ENCODE assay signal across 1 cellular context in the genomic region with DNA sequence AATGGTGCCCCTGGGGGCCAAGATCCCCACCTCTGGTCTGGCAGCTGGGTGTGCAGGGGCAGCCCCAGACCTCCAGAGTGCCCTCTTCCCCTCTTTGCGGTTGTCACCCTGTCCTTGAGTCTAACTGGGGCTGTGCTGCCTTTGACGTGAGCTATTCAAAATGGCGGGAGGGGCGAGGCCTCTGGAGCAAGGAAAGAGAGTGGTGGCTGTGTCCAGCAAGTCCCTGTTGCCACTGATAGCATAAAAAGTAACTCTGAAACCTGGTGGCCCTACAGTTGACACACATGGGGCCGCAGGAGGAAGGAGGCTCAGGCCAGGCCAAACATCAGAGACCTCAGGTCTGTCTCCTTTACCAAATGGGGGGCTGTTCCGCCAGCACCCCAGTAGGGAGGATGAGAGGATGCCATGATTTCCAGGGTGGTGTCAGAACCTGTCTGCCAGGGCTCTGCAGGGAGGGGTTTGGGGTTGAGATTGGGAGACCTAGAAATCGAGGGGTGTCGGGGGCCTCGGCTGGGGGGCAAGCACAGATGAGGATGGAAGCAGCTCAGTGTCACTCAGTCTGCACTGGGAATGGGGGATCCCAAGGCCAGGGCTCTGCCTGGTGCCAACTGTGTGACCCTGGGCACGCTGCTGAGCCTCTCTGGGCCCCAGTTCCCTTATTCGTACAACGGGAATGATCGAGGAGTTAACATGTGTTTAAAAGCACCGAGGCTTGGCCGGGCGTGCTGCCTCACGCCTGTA.
A peak's percentile ranks its signal among the peaks of the same experiment; 100 is the strongest.
TF ChIP-seq lines count a peak whose summit lies in the region.

No MANE protein-coding gene starts in this region.

TF ChIP-seq in K562, 482 proteins besides CTCF, POLR2A, EP300 and RAD21:
- TF ChIP-seq, protein P1, sequence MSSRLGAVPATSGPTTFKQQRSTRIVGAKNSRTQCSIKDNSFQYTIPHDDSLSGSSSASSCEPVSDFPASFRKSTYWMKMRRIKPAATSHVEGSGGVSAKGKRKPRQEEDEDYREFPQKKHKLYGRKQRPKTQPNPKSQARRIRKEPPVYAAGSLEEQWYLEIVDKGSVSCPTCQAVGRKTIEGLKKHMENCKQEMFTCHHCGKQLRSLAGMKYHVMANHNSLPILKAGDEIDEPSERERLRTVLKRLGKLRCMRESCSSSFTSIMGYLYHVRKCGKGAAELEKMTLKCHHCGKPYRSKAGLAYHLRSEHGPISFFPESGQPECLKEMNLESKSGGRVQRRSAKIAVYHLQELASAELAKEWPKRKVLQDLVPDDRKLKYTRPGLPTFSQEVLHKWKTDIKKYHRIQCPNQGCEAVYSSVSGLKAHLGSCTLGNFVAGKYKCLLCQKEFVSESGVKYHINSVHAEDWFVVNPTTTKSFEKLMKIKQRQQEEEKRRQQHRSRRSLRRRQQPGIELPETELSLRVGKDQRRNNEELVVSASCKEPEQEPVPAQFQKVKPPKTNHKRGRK (tag; IDR thresholded peaks at IDR 0.05), result no peak
- TF ChIP-seq TAF15 (IDR thresholded peaks at IDR 0.05; ENCODE audit: low read depth, low read length) (no peak), TOE1 (IDR thresholded peaks at IDR 0.05; ENCODE audit: borderline replicate concordance) (0 out of 2 replicates have a peak, but pooled peaks have one; percentile 2), TOE1 (CRISPR knock-in tag; IDR thresholded peaks at IDR 0.05; ENCODE audit: borderline replicate concordance, low read depth) (no peak), CBX2 (IDR thresholded peaks at IDR 0.05; ENCODE audit: insufficient read depth, low read length, poor library complexity, severe bottlenecking) (no peak), YY1 (IDR thresholded peaks at IDR 0.05; ENCODE audit: borderline replicate concordance in 1 of 3, control insufficient read depth in 1 of 3, extremely low read depth in 1 of 3, insufficient read depth in 3 of 3, insufficient read length in 1 of 3, insufficient replicate concordance in 2 of 3, low read depth in 1 of 3, low read length in 2 of 3) (peak in 1 of 3 experiments; percentile 70), MEIS2 (IDR thresholded peaks at IDR 0.05; ENCODE audit: partially characterized antibody) (no peak), FOXJ3 (CRISPR knock-in tag; IDR thresholded peaks at IDR 0.05) (no peak), BRD4 (IDR thresholded peaks at IDR 0.05) (no peak)
- TF ChIP-seq, protein P2, sequence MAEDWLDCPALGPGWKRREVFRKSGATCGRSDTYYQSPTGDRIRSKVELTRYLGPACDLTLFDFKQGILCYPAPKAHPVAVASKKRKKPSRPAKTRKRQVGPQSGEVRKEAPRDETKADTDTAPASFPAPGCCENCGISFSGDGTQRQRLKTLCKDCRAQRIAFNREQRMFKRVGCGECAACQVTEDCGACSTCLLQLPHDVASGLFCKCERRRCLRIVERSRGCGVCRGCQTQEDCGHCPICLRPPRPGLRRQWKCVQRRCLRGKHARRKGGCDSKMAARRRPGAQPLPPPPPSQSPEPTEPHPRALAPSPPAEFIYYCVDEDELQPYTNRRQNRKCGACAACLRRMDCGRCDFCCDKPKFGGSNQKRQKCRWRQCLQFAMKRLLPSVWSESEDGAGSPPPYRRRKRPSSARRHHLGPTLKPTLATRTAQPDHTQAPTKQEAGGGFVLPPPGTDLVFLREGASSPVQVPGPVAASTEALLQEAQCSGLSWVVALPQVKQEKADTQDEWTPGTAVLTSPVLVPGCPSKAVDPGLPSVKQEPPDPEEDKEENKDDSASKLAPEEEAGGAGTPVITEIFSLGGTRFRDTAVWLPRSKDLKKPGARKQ (CRISPR knock-in tag; IDR thresholded peaks at IDR 0.05), result no peak
- TF ChIP-seq, protein P3, sequence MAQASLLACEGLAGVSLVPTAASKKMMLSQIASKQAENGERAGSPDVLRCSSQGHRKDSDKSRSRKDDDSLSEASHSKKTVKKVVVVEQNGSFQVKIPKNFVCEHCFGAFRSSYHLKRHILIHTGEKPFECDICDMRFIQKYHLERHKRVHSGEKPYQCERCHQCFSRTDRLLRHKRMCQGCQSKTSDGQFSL (CRISPR knock-in tag; IDR thresholded peaks at IDR 0.05), result no peak
- TF ChIP-seq, protein P3 (tag; IDR thresholded peaks at IDR 0.05), result no peak
